Comparison of ENCODE assay signal across 8 cellular contexts in genomic region chr5:177495243-177496060, GRCh38. TPM values are rescaled to one million over a fixed set of nuclear protein-coding genes. Genes with fewer than 3 reads are reported as not detected.
DNase-seq lines count a peak whose midpoint lies in the region; TF ChIP-seq lines count a peak whose summit lies in the region.

No MANE protein-coding gene starts in this region.

- H3K27ac ChIP-seq in dorsolateral prefrontal cortex = peak overlapping the region in 26 of 59 donors; percentile 16 to 90 (median 58)

- peak; percentile 90 for DNase-seq in AG10803 (ENCODE audit: low read depth)
- peak; percentile 87 for DNase-seq in astrocyte of the cerebellum (ENCODE audit: low read depth)
- peak; percentile 95 for DNase-seq in islet precursor cell
- DNase-seq in stromal cell of bone marrow (ENCODE audit: low read depth) = peak; percentile 77
- DNase-seq in dorsolateral prefrontal cortex = no peak
- DNase-seq in DMS114 treated with DMSO at 0.1 percent for 48 hours (lab: John Stamatoyannopoulos, UW; ENCODE audit: unreplicated experiment) = no peak
- no peak for DNase-seq in NCI-H1694 treated with DMSO at 0.1 percent for 48 hours (lab: John Stamatoyannopoulos, UW)

- peaks cover 3% of the 10 kb centered on the region for H3K27me3 Mint-ChIP-seq in IgD-negative memory B cell

- H3K27ac Mint-ChIP-seq in IgD-negative memory B cell = peak overlapping the region in 1 of 3 donors; percentile 68

- intact Hi-C loops in dorsolateral prefrontal cortex (cut with DNase I) = loop anchor here in 1 of 2 donors (10.0 kb wide), 1 partner anchor 181 kb away; the partner anchor contains the start of gene MXD3

- peak overlapping the region in 3 of 4 donors; percentile 73 to 86 (median 83) for H3K4me3 Mint-ChIP-seq in IgD-negative memory B cell

- H3K9me3 Mint-ChIP-seq in IgD-negative memory B cell = no peaks in the 10 kb centered on the region

- H3K4me3 ChIP-seq in AG10803 (ENCODE audit: low read length) (peak overlapping the region; percentile 91), astrocyte of the cerebellum (ENCODE audit: low read depth, low read length) (peak overlapping the region; percentile 83), dorsolateral prefrontal cortex (peak overlapping the region in 18 of 59 donors; percentile 2 to 86 (median 75))

- in situ Hi-C loops in astrocyte of the cerebellum (cut with HindIII; ENCODE audit: low sequenced_read_pairs) = no loop called here

- peaks cover 5% of the 10 kb centered on the region for H3K36me3 Mint-ChIP-seq in IgD-negative memory B cell

- TF ChIP-seq CTCF in AG10803 (conservative IDR thresholded peaks at IDR 0.05; ENCODE audit: low read length) = no peak
- TF ChIP-seq CTCF in astrocyte of the cerebellum (IDR thresholded peaks at IDR 0.05; ENCODE audit: low read depth, low read length, missing control alignments) = no peak
- TF ChIP-seq CTCF in dorsolateral prefrontal cortex (IDR thresholded peaks at IDR 0.05 in 54 of 56, conservative IDR thresholded peaks at IDR 0.05 in 2 of 56; ENCODE audit: low read depth in 1 of 56, partially characterized antibody in 56 of 56) = no peak

- H3K4me1 Mint-ChIP-seq in IgD-negative memory B cell = peaks cover 5 to 36% (median 23%) of the 10 kb centered on the region in 3 donors

- peaks cover 0 to 10% (median 0%) of the 10 kb centered on the region in 45 donors for H3K27me3 ChIP-seq in dorsolateral prefrontal cortex

RNA-seq across cellular contexts. Expression of gene PDLIM7, which starts 2.0 kb away (rescaled TPM):
- 16.3 TPM for polyA plus RNA-seq in IgD-negative memory B cell
- 10 to 100 TPM; 12.0 to 88.0 (median 35.5) TPM for total RNA-seq in dorsolateral prefrontal cortex

RNA-seq across cellular contexts. Expression of gene DOK3, which starts 14.2 kb away (rescaled TPM):
- 154 TPM for polyA plus RNA-seq in IgD-negative memory B cell
- 10 to 100 TPM in 81 of 120 experiments, 1 to 10 TPM in 39; 4.4 to 26.7 (median 11.1) TPM for total RNA-seq in dorsolateral prefrontal cortex

RNA-seq across cellular contexts. Expression of gene DDX41, which starts 21.3 kb away (rescaled TPM):
- polyA plus RNA-seq in IgD-negative memory B cell = 74.2 TPM
- total RNA-seq in dorsolateral prefrontal cortex = 100 to 1,000 TPM in 41 of 120 experiments, 10 to 100 TPM in 79; 59.7 to 128 (median 92.7) TPM

RNA-seq across cellular contexts. Expression of gene DBN1, which starts 22.0 kb away (rescaled TPM):
- polyA plus RNA-seq in IgD-negative memory B cell = 0.54 TPM
- 100 to 1,000 TPM in 63 of 120 experiments, 10 to 100 TPM in 57; 46.8 to 130 (median 101) TPM for total RNA-seq in dorsolateral prefrontal cortex

RNA-seq across cellular contexts. Expression of gene PRR7, which starts 48.8 kb away (rescaled TPM):
- polyA plus RNA-seq in IgD-negative memory B cell = 23.1 TPM
- 10 to 100 TPM in 119 of 120 experiments, 1 to 10 TPM in 1; 8.4 to 26.6 (median 16.7) TPM for total RNA-seq in dorsolateral prefrontal cortex

Comparison
In these comparisons a context has a peak if more than half of its experiments do, and no peak if none do; other contexts are left out.
1. DNase-seq: peak in AG10803 (single experiment), astrocyte of the cerebellum (single experiment), islet precursor cell (single experiment) and stromal cell of bone marrow (single experiment); none in dorsolateral prefrontal cortex (0 of 10), DMS114 treated with DMSO at 0.1 percent for 48 hours (single experiment) and NCI-H1694 treated with DMSO at 0.1 percent for 48 hours (single experiment).